ENCODE assay signal across 1 cellular context in genomic region chr1:147517680-147518079, GRCh38.
TF ChIP-seq lines count a peak whose summit lies in the region.

No MANE protein-coding gene starts in this region.

TF ChIP-seq in K562, 482 proteins besides CTCF, POLR2A, EP300 and RAD21 (continued from another document):
- peak; percentile 67; the same call in 1 of the 2 replicates for TF ChIP-seq MTA3 (IDR thresholded peaks at IDR 0.05; ENCODE audit: borderline replicate concordance)
- TF ChIP-seq NFYB (IDR thresholded peaks at IDR 0.05; ENCODE audit: extremely low read depth, insufficient read length), result peak; percentile 75
- TF ChIP-seq C11orf30 (IDR thresholded peaks at IDR 0.05; ENCODE audit: low read depth), result peak; percentile 40
- peak; percentile 45 for TF ChIP-seq TBP (optimal IDR thresholded peaks at IDR 0.05; ENCODE audit: low read depth, low read length)
